ENCODE assay signal across 1 cellular context in the genomic region with DNA sequence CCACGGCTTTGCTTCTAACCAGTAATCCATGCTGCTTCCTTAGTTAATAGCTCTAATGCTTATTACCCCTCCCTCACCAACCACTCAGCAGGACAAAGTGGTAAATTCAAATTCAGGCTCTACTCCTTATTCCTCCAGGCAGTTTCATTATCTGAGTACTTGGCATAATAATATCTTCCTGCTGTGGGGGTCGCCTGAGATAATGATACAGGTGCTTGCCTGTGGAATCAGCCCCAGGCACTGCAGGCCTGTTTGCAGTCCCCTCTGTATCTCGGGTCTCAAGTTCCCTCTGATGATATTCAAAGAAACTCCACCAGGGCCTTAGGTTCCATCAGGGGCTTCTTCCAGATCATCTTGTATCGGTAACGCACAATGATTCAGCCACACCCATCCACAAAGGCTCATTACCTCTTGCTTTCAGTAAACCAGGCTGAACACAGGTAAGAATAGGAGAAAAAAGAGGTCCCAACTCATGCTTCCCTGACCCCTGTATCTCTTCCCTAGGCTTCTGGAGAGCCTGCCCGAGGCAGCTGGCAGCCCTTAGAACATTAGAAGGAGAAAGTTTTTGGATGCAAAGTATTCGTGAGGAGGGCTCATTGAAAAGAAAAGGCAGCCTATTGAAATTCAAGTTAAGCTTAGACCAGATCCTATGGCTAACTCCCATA.
TF ChIP-seq lines count a peak whose summit lies in the region.

No MANE protein-coding gene starts in this region.

TF ChIP-seq in HepG2, 621 proteins besides CTCF, POLR2A, EP300 and RAD21 (continued from another document):
- TF ChIP-seq, protein P1, sequence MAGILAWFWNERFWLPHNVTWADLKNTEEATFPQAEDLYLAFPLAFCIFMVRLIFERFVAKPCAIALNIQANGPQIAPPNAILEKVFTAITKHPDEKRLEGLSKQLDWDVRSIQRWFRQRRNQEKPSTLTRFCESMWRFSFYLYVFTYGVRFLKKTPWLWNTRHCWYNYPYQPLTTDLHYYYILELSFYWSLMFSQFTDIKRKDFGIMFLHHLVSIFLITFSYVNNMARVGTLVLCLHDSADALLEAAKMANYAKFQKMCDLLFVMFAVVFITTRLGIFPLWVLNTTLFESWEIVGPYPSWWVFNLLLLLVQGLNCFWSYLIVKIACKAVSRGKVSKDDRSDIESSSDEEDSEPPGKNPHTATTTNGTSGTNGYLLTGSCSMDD (CRISPR knock-in tag; IDR thresholded peaks at IDR 0.05) = no peak
- TF ChIP-seq ZNF12 (CRISPR knock-in tag; IDR thresholded peaks at IDR 0.05) (no peak), JUNB (CRISPR knock-in tag; IDR thresholded peaks at IDR 0.05; ENCODE audit: borderline replicate concordance) (no peak), ZNF510 (CRISPR knock-in tag; IDR thresholded peaks at IDR 0.05; ENCODE audit: low read depth) (no peak), NCOR1 (IDR thresholded peaks at IDR 0.05; ENCODE audit: borderline replicate concordance, low read length) (no peak), POLR2AphosphoS5 (IDR thresholded peaks at IDR 0.05; ENCODE audit: low read depth, low read length) (no peak)
TF ChIP-seq in HepG2: peak in this region for 0.
